ENCODE assay signal across 7 cellular contexts in the genomic region with DNA sequence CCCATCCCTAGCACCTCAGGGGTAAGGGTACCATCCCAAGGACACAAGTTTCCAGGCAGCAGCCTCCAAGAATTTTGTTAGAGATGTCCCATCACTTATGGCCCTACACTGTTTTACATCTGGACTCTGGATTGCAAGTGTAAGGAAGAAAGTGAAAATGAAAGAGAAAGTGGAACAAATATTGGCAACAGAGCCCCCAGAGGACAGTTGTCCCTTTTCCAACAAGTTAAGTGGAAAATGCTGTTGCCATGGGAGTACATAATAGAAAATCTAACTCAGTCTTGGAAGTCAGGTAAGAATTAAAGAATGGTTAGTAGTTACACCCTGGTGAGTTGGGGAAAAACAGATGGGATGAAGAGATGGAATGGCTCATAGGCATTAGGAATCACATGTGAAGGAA. TPM values are rescaled to one million over a fixed set of nuclear protein-coding genes. Genes with fewer than 3 reads are reported as not detected.
DNase-seq lines count a peak whose midpoint lies in the region; ATAC-seq, FAIRE-seq and TF ChIP-seq lines count a peak whose summit lies in the region.

No MANE protein-coding gene starts in this region.

- H3K9me3 ChIP-seq in lower lobe of right lung, result no peaks in the 10 kb centered on the region

- peak overlapping the region; percentile 25 for H3K4me3 Mint-ChIP-seq in activated CD8-positive, alpha-beta T cell treated with anti-CD3 and anti-CD28 coated beads, Interleukin-2, amount 10 ng/mL, durations not matched to agents 7 days and 5 days

- peaks cover 38% of the 10 kb centered on the region for H3K36me3 ChIP-seq in lower lobe of right lung

- CTCF ChIA-PET in activated CD8-positive, alpha-beta T cell treated with anti-CD3 and anti-CD28 coated beads, Interleukin-2, amount 10 ng/mL, durations not matched to agents 7 days and 5 days (lab: Charles Lee), result interaction anchor here (1.2 to 1.5 kb wide), 3 partner anchors 9 to 29 kb away, joined by 3 to 5 read pairs (median 3); no protein-coding TSS in a partner anchor

- no peaks in the 10 kb centered on the region for H3K9me3 Mint-ChIP-seq in activated CD8-positive, alpha-beta T cell treated with anti-CD3 and anti-CD28 coated beads, Interleukin-2, amount 10 ng/mL, durations not matched to agents 7 days and 5 days (ENCODE audit: insufficient read depth)

- TF ChIP-seq CTCF in GM12865 (IDR thresholded peaks at IDR 0.05; ENCODE audit: insufficient read depth, low read depth, low read length, missing control alignments) (no peak), lower lobe of right lung (IDR thresholded peaks at IDR 0.05) (no peak)

- DNase-seq in GM12865 (ENCODE audit: low read depth) (peak; percentile 4), lower lobe of right lung (no peak), GM12892 (ENCODE audit: insufficient read length) (no peak), NCI-H1436 (lab: John Stamatoyannopoulos, UW) (no peak), inferior parietal cortex (ENCODE audit: extremely low spot score) (no peak)
- no peak for DNase-seq in activated CD8-positive, alpha-beta T cell treated with anti-CD3 and anti-CD28 coated beads, Interleukin-2, amount 10 ng/mL, durations not matched to agents 7 days and 5 days

- no peaks in the 10 kb centered on the region for H3K27me3 ChIP-seq in lower lobe of right lung (ENCODE audit: low read depth)

- intact Hi-C loops in lower lobe of right lung (cut with DNase I), result no loop called here

- ATAC-seq in HG02642 (IDR thresholded peaks at IDR 0.05; ENCODE audit: poor library complexity, unreplicated experiment) (peak; percentile 61), lower lobe of right lung (peak; percentile 38 to 60)
- peak; percentile 87 for ATAC-seq in activated CD8-positive, alpha-beta T cell treated with anti-CD3 and anti-CD28 coated beads, Interleukin-2, amount 10 ng/mL, durations not matched to agents 7 days and 5 days

- peak overlapping the region; percentile 56 for H3K27ac Mint-ChIP-seq in activated CD8-positive, alpha-beta T cell treated with anti-CD3 and anti-CD28 coated beads, Interleukin-2, amount 10 ng/mL, durations not matched to agents 7 days and 5 days

- FAIRE-seq in GM12892 (lab: Jason Lieb, UNC), result no peak

- H3K27ac ChIP-seq in lower lobe of right lung, result peak overlapping the region; percentile 42

- no peaks in the 10 kb centered on the region for H3K27me3 Mint-ChIP-seq in activated CD8-positive, alpha-beta T cell treated with anti-CD3 and anti-CD28 coated beads, Interleukin-2, amount 10 ng/mL, durations not matched to agents 7 days and 5 days (ENCODE audit: low read depth)

- H3K4me1 Mint-ChIP-seq in activated CD8-positive, alpha-beta T cell treated with anti-CD3 and anti-CD28 coated beads, Interleukin-2, amount 10 ng/mL, durations not matched to agents 7 days and 5 days (ENCODE audit: low read depth), result peaks cover 9% of the 10 kb centered on the region

- POLR2A ChIA-PET in activated CD8-positive, alpha-beta T cell treated with anti-CD3 and anti-CD28 coated beads, Interleukin-2, amount 10 ng/mL, durations not matched to agents 7 days and 5 days (lab: Charles Lee), result no interaction called here

- H3K4me1 ChIP-seq in lower lobe of right lung, result peaks cover 10% of the 10 kb centered on the region

- H3K4me3 ChIP-seq in GM12865 (ENCODE audit: low read depth, low read length) (no peak overlapping the region), lower lobe of right lung (no peak overlapping the region)

- H3K36me3 Mint-ChIP-seq in activated CD8-positive, alpha-beta T cell treated with anti-CD3 and anti-CD28 coated beads, Interleukin-2, amount 10 ng/mL, durations not matched to agents 7 days and 5 days (ENCODE audit: low read depth), result peaks cover 29% of the 10 kb centered on the region

- no peak for TF ChIP-seq POLR2A in GM12892 (IDR thresholded peaks at IDR 0.05; ENCODE audit: low read depth, low read length)

RNA-seq across cellular contexts. Expression of a gene that starts 50.6 kb away (rescaled TPM):
- 10 to 100 TPM; 15.8 to 16.4 TPM for total RNA-seq in activated CD8-positive, alpha-beta T cell treated with anti-CD3 and anti-CD28 coated beads, Interleukin-2, amount 10 ng/mL, durations not matched to agents 7 days and 5 days
- 25.8 TPM for total RNA-seq in lower lobe of right lung
- 8.8 TPM for polyA plus RNA-seq in GM12892 (2012; ENCODE audit: missing spikeins)
